8 cellular contexts compared by ENCODE assay signal in the genomic region with DNA sequence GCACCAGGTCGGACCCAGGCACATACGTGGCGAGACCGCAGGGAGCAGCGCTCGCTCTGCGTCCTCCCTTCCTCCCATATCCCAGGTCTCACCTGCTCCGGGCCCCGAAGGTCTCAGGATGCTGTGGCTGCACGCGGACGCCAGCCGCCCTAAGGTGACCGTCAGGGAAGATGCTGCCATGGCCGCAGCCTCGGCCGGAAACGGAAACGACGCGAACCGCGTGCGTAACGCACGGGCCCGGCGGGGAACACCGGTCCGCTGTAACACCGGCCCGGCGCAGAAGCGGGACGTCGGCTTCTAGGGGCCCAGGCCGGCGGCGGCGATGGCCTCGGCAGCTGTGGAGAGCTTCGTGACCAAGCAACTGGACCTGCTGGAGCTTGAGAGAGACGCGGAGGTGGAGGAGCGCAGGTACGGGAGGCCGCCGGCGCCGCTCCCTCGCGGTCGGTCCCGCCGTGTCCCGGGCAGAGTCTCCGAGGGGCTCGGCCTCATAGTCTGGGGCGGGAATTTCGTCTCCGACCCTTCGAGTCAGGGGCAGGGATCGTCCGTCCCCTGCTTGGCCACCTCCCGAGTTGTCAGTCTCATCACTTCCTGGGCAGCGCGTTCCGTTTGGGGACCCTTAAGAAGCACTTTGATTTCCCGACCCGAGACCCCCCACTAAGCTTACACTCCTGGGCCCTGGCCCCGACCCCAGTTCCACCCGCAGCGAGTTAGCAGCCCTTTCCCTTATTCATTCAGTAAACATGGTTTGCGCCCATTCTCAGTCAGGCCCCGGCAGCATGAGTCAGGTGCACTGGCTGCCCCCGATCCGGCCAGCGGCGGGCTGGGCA. TPM values are rescaled to one million over a fixed set of nuclear protein-coding genes. Genes with fewer than 3 reads are reported as not detected.
DNase-seq lines count a peak whose midpoint lies in the region; ATAC-seq and TF ChIP-seq lines count a peak whose summit lies in the region.

Gene IGHMBP2, plus strand, starts transcription at position 261 of the 827 bp plus-strand sequence. Its CDS starts 62 bp downstream, at position 323.
Gene MRPL21, minus strand, starts transcription at position 202 of the 827 bp plus-strand sequence. Its CDS starts 22 bp downstream, at position 180.

- peaks cover 32% of the 10 kb centered on the region for H3K79me2 ChIP-seq in neural cell (replicated peaks; ENCODE audit: insufficient read depth, low read length)

- no peaks in the 10 kb centered on the region for H4K20me1 ChIP-seq in neural cell (ENCODE audit: insufficient read depth)

- peak within 1 kb of the TSS; percentile 88 for H3K9ac ChIP-seq in neural cell (ENCODE audit: low read length)

- TF ChIP-seq CTCF in RWPE2 (IDR thresholded peaks at IDR 0.05; ENCODE audit: poor library complexity, severe bottlenecking) (no peak), fibroblast of villous mesenchyme (IDR thresholded peaks at IDR 0.05; ENCODE audit: insufficient read depth, low read depth, low read length) (no peak), neural cell (IDR thresholded peaks at IDR 0.05; ENCODE audit: poor library complexity, severe bottlenecking) (peak; percentile 19), stomach (IDR thresholded peaks at IDR 0.05) (no peak)

- TF ChIP-seq EP300 in neural cell (conservative IDR thresholded peaks at IDR 0.05; ENCODE audit: poor library complexity, severe bottlenecking): no peak
- no peak for TF ChIP-seq EP300 in stomach (IDR thresholded peaks at IDR 0.05)

- intact Hi-C loops in stomach (cut with DNase I; ENCODE audit: low total_unique reads): loop anchor here (10.0 kb wide), 1 partner anchor 181 kb away; no protein-coding TSS in a partner anchor

- H2AFZ ChIP-seq in neural cell (ENCODE audit: low read depth, low read length): peak within 1 kb of the TSS; percentile 79

- H3K4me1 ChIP-seq in RWPE2 (ENCODE audit: insufficient read depth, poor library complexity, severe bottlenecking): peaks cover 8% of the 10 kb centered on the region
- peaks cover 23 to 45% (median 37%) of the 10 kb centered on the region in 4 donors for H3K4me1 ChIP-seq in stomach

- H3K9me2 ChIP-seq in neural cell (ENCODE audit: insufficient read depth, low read length): no peaks in the 10 kb centered on the region

- H3K27ac ChIP-seq in RWPE2 (ENCODE audit: poor library complexity, severe bottlenecking) (peak within 1 kb of the TSS; percentile 42), neural cell (ENCODE audit: low read length) (peak within 1 kb of the TSS; percentile 68), stomach (peak within 1 kb of the TSS; percentile 84 to 93 (median 86))

- H3K4me3 ChIP-seq in Jurkat, Clone E6-1 (ENCODE audit: low read length): peak within 1 kb of the TSS; percentile 99
- peak within 1 kb of the TSS; percentile 93 for H3K4me3 ChIP-seq in RWPE2 (ENCODE audit: severe bottlenecking)
- peak within 1 kb of the TSS; percentile 100 for H3K4me3 ChIP-seq in fibroblast of villous mesenchyme (ENCODE audit: low read depth, low read length)
- peak within 1 kb of the TSS; percentile 87 for H3K4me3 ChIP-seq in neural cell (ENCODE audit: low read length)
- peak within 1 kb of the TSS; percentile 63 to 95 (median 91) for H3K4me3 ChIP-seq in stomach

- H3F3A ChIP-seq in neural cell (ENCODE audit: insufficient read depth, low read length, poor library complexity, severe bottlenecking): no peaks in the 10 kb centered on the region

- H3K4me2 ChIP-seq in neural cell (ENCODE audit: low read length): peak within 1 kb of the TSS; percentile 95

- H3K36me3 ChIP-seq in RWPE2 (ENCODE audit: low read depth) (peaks cover 43% of the 10 kb centered on the region), neural cell (ENCODE audit: insufficient read depth, low read length) (no peaks in the 10 kb centered on the region), stomach (peaks cover 29 to 51% (median 45%) of the 10 kb centered on the region in 4 donors)

- TF ChIP-seq RAD21 in neural cell (conservative IDR thresholded peaks at IDR 0.05): peak; percentile 59

- ATAC-seq in GM21528 (IDR thresholded peaks at IDR 0.05; ENCODE audit: low FRiP score, unreplicated experiment): peak; percentile 83
- peak; percentile 94 for ATAC-seq in RWPE2 (ENCODE audit: low read depth)

- DNase-seq in DMS153 treated with DMSO at 0.1 percent for 48 hours (lab: John Stamatoyannopoulos, UW; ENCODE audit: unreplicated experiment): peak; percentile 36
- DNase-seq in Jurkat, Clone E6-1 (ENCODE audit: low read depth, low spot score): peak; percentile 60
- DNase-seq in RWPE2 (ENCODE audit: low spot score): no peak
- DNase-seq in activated effector memory CD4-positive, alpha-beta T cell treated with Interleukin-2 at 50 U/mL for 16 hours: peak; percentile 77
- peak; percentile 87 for DNase-seq in fibroblast of villous mesenchyme (ENCODE audit: low read depth)
- DNase-seq in stomach: peak; percentile 90

- no peaks in the 10 kb centered on the region for H3K9me3 ChIP-seq in RWPE2 (ENCODE audit: severe bottlenecking)
- no peaks in the 10 kb centered on the region for H3K9me3 ChIP-seq in neural cell (ENCODE audit: low read length)
- no peaks in the 10 kb centered on the region for H3K9me3 ChIP-seq in stomach

- TF ChIP-seq POLR2A in stomach (IDR thresholded peaks at IDR 0.05): peak in 1 of 4 donors; percentile 35

- WGBS in stomach, 5 donors: 0% methylated on average over 32 to 79 of the region's 79 CpGs

- H3K27me3 ChIP-seq in RWPE2 (ENCODE audit: insufficient read depth, poor library complexity, severe bottlenecking): no peaks in the 10 kb centered on the region
- no peaks in the 10 kb centered on the region for H3K27me3 ChIP-seq in neural cell (ENCODE audit: insufficient read depth, low read depth, low read length)
- H3K27me3 ChIP-seq in stomach: no peaks in the 10 kb centered on the region

TF ChIP-seq in neural cell, 6 proteins besides CTCF, POLR2A, EP300 and RAD21:
- TF ChIP-seq REST (IDR thresholded peaks at IDR 0.05; ENCODE audit: borderline replicate concordance) (peak; percentile 78), TAF1 (IDR thresholded peaks at IDR 0.05; ENCODE audit: low read depth) (peak; percentile 85), MXI1 (conservative IDR thresholded peaks at IDR 0.05; ENCODE audit: poor library complexity, severe bottlenecking) (peak; percentile 92), SMC3 (conservative IDR thresholded peaks at IDR 0.05; ENCODE audit: poor library complexity) (peak; percentile 66), POLR2AphosphoS5 (IDR thresholded peaks at IDR 0.05) (peak; percentile 99), EZH2 (IDR thresholded peaks at IDR 0.05; ENCODE audit: borderline replicate concordance, insufficient read depth, low read length, poor library complexity, severe bottlenecking) (no peak)

RNA-seq across cellular contexts. Expression of gene IGHMBP2, which starts in this region (rescaled TPM):
- polyA plus RNA-seq in Jurkat, Clone E6-1 (2012; ENCODE audit: insufficient read depth, insufficient read length): 23.1 TPM
- 9.9 and 14.2 TPM in 2 replicates for total RNA-seq in fibroblast of villous mesenchyme
- 9.5 and 12.9 TPM in 2 replicates for polyA plus RNA-seq in neural cell
- 22.1 and 24.6 TPM in 2 replicates for polyA minus RNA-seq in neural cell
- 100 to 1,000 TPM in 1 of 5 donors, 10 to 100 TPM in 3, 1 to 10 TPM in 1; 8.8 to 133 (median 25.6) TPM for total RNA-seq in stomach
- 10 to 100 TPM in 2 of 3 donors, 1 to 10 TPM in 1; 9.2 to 14.2 (median 11.3) TPM for polyA plus RNA-seq in stomach

RNA-seq across cellular contexts. Expression of gene MRPL21, which starts in this region (rescaled TPM):
- polyA plus RNA-seq in Jurkat, Clone E6-1 (2012; ENCODE audit: insufficient read depth, insufficient read length): 165 TPM
- total RNA-seq in fibroblast of villous mesenchyme (43.5 and 47.1 TPM in 2 replicates), stomach (100 to 1,000 TPM in 2 of 5 donors, 10 to 100 TPM in 3; 30.6 to 185 (median 56.7) TPM)
- polyA plus RNA-seq in neural cell (137 and 139 TPM in 2 replicates), stomach (100 to 1,000 TPM in 1 of 3 donors, 10 to 100 TPM in 2; 92.1 to 112 (median 93.1) TPM)
- polyA minus RNA-seq in neural cell: 34.3 and 38.3 TPM in 2 replicates
